ENCODE assay signal across 8 cellular contexts in the genomic region with DNA sequence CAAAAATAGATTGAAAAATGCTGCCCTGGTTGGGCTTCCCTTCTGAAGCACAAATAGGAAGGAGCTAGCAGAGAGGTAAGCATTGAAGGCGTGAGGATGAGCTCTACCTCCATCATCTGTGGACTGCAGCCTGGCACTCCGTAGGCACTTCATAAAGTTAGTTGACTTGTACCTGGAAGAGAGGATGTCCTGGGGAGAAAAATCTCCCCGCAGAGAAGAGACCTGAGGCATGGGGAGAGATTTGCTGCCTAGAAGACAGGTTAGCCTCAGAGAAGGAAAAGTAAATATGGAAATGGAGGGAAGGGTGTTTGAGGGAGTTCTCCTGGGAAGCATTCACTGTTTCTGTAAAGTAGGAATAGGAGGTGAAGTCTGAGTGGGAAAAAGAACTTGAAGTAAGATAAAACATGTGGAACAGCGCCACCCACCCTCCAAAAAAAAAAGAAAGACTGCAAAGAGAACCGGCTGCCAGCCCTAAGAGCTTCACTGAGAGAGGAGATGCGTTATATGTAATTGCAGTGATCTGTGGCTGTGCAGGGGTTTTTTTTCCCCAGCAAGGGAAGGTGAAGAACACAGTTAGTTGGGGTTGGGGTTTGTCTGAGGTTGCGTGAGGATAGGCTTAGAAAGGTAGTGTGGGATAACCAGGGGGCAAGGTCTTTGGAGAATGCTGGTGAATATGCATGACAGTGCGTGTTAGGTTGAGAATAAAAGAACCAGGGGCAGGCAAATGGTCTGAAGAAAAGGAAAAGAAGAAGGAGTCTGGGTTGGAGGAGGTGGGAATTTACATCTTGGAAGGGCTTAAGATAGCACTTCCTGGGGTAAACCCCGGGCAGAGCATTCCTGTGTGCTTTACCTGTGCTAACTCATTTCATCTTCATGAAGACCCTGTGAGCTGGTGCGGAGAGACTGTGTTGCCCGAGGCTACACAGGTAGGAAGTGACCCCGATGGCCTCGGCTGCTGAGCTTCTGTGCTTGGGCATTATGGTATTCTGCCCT. TPM values are rescaled to one million over a fixed set of nuclear protein-coding genes. Genes with fewer than 3 reads are reported as not detected.
DNase-seq lines count a peak whose midpoint lies in the region; ATAC-seq and TF ChIP-seq lines count a peak whose summit lies in the region.

No MANE protein-coding gene starts in this region.

- no peak overlapping the region for H3K4me3 ChIP-seq in AG04449 (ENCODE audit: low read depth, low read length)
- H3K4me3 ChIP-seq in HEK293 (ENCODE audit: low read depth, low read length): no peak overlapping the region
- no peak overlapping the region for H3K4me3 ChIP-seq in adipocyte (ENCODE audit: low read length)

- no peaks in the 10 kb centered on the region for H3K36me3 ChIP-seq in HEK293 (ENCODE audit: control insufficient read depth in 2 of 2, insufficient read depth in 1 of 2, low read length in 2 of 2)
- no peaks in the 10 kb centered on the region for H3K36me3 ChIP-seq in adipocyte (ENCODE audit: control insufficient read depth, insufficient read depth, low read length, severe bottlenecking)

- TF ChIP-seq CTCF in AG04449 (IDR thresholded peaks at IDR 0.05; ENCODE audit: insufficient read depth, low read length, missing control alignments): peak; percentile 10
- no peak; the same call in 1 of the 2 replicates for TF ChIP-seq CTCF in HEK293 (tag by site-specific recombination; IDR thresholded peaks at IDR 0.05)

- H3K9me3 ChIP-seq in HEK293 (ENCODE audit: control insufficient read depth, insufficient read depth, low read depth, low read length) (no peaks in the 10 kb centered on the region), adipocyte (ENCODE audit: control insufficient read depth, low read length) (no peaks in the 10 kb centered on the region)

- no peak for DNase-seq in AG04449 (ENCODE audit: low read depth, low spot score)
- DNase-seq in adipocyte (ENCODE audit: low read depth): peak; percentile 33
- DNase-seq in left colon: no peak
- no peak for DNase-seq in NOMO-1 treated with DMSO at 0.1 percent for 48 hours (lab: John Stamatoyannopoulos, UW; ENCODE audit: unreplicated experiment)
- DNase-seq in NCI-H1105 treated with DMSO at 0.1 percent for 48 hours (lab: John Stamatoyannopoulos, UW): no peak
- no peak for DNase-seq in NCI-H446 (lab: John Stamatoyannopoulos, UW)

- POLR2A ChIA-PET in AG04449 (lab: Yijun Ruan, JAX): interaction anchor here (0.6 to 1.1 kb wide), 2 partner anchors 8 to 16 kb away, joined by 3 read pairs; a partner anchor contains a TSS
- POLR2A ChIA-PET in HEK293 (lab: Yijun Ruan, JAX): interaction anchor here (0.6 to 2.2 kb wide), 4 partner anchors 12 to 49 kb away, joined by 3 to 9 read pairs (median 5); a partner anchor contains a TSS

- no peaks in the 10 kb centered on the region for H3K27me3 ChIP-seq in adipocyte (replicated peaks; ENCODE audit: control insufficient read depth, insufficient read depth, low read length)

- no peak overlapping the region for H3K9ac ChIP-seq in adipocyte (ENCODE audit: low read length)

- intact Hi-C loops in left colon (cut with DNase I, micrococcal nuclease): no loop called here

- ATAC-seq in left colon: peak; percentile 53
- ATAC-seq in HG03432 (IDR thresholded peaks at IDR 0.05; ENCODE audit: unreplicated experiment): no peak

- H3K4me1 ChIP-seq in HEK293 (ENCODE audit: control insufficient read depth, insufficient read depth, low read length) (peaks cover 9% of the 10 kb centered on the region), adipocyte (ENCODE audit: control insufficient read depth, insufficient read depth, low read length) (peaks cover 36% of the 10 kb centered on the region)

- CTCF ChIA-PET in AG04449 (lab: Yijun Ruan, JAX): interaction anchor here (0.6 to 3.2 kb wide), 18 partner anchors 8 to 153 kb away, joined by 3 to 18 read pairs (median 4); a partner anchor contains a TSS
- CTCF ChIA-PET in HEK293 (lab: Yijun Ruan, JAX): interaction anchor here (0.5 to 2.9 kb wide), 25 partner anchors 8 to 713 kb away, joined by 3 to 16 read pairs (median 4); a partner anchor contains a TSS

- H3K27ac ChIP-seq in HEK293 (ENCODE audit: extremely low read depth, low read depth, low read length): no peak overlapping the region

TF ChIP-seq in HEK293, 187 proteins besides CTCF, POLR2A, EP300 and RAD21:
- TF ChIP-seq, protein P1, sequence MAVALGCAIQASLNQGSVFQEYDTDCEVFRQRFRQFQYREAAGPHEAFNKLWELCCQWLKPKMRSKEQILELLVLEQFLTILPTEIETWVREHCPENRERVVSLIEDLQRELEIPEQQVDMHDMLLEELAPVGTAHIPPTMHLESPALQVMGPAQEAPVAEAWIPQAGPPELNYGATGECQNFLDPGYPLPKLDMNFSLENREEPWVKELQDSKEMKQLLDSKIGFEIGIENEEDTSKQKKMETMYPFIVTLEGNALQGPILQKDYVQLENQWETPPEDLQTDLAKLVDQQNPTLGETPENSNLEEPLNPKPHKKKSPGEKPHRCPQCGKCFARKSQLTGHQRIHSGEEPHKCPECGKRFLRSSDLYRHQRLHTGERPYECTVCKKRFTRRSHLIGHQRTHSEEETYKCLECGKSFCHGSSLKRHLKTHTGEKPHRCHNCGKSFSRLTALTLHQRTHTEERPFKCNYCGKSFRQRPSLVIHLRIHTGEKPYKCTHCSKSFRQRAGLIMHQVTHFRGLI (tag by site-specific recombination; IDR thresholded peaks at IDR 0.05): peak; percentile 81
- TF ChIP-seq ZBTB17 (tag by site-specific recombination; IDR thresholded peaks at IDR 0.05) (peak; percentile 20; the same call in 1 of the 2 replicates), IKZF3 (tag by site-specific recombination; IDR thresholded peaks at IDR 0.05) (peak; percentile 36; the same call in 1 of the 2 replicates), ZNF311 (tag by site-specific recombination; IDR thresholded peaks at IDR 0.05; ENCODE audit: borderline replicate concordance) (no peak), ZNF654 (tag by site-specific recombination; IDR thresholded peaks at IDR 0.05; ENCODE audit: low read depth) (peak; percentile 52), TRIM28 (IDR thresholded peaks at IDR 0.05; ENCODE audit: borderline replicate concordance, low read length) (0 out of 2 replicates have a peak, but pooled peaks have one; percentile 19)
- TF ChIP-seq, protein P2, sequence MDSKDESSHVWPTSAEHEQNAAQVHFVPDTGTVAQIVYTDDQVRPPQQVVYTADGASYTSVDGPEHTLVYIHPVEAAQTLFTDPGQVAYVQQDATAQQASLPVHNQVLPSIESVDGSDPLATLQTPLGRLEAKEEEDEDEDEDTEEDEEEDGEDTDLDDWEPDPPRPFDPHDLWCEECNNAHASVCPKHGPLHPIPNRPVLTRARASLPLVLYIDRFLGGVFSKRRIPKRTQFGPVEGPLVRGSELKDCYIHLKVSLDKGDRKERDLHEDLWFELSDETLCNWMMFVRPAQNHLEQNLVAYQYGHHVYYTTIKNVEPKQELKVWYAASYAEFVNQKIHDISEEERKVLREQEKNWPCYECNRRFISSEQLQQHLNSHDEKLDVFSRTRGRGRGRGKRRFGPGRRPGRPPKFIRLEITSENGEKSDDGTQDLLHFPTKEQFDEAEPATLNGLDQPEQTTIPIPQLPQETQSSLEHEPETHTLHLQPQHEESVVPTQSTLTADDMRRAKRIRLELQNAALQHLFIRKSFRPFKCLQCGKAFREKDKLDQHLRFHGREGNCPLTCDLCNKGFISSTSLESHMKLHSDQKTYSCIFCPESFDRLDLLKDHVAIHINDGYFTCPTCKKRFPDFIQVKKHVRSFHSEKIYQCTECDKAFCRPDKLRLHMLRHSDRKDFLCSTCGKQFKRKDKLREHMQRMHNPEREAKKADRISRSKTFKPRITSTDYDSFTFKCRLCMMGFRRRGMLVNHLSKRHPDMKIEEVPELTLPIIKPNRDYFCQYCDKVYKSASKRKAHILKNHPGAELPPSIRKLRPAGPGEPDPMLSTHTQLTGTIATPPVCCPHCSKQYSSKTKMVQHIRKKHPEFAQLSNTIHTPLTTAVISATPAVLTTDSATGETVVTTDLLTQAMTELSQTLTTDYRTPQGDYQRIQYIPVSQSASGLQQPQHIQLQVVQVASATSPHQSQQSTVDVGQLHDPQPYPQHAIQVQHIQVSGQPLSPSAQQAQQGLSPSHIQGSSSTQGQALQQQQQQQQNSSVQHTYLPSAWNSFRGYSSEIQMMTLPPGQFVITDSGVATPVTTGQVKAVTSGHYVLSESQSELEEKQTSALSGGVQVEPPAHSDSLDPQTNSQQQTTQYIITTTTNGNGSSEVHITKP (tag by site-specific recombination; IDR thresholded peaks at IDR 0.05): no peak

RNA-seq across cellular contexts. Expression of a gene that starts 16.0 kb away (rescaled TPM):
- 10 to 100 TPM; 50.9 to 51.0 TPM for total RNA-seq in left colon
